19 cellular contexts compared by ENCODE assay signal in the genomic region with DNA sequence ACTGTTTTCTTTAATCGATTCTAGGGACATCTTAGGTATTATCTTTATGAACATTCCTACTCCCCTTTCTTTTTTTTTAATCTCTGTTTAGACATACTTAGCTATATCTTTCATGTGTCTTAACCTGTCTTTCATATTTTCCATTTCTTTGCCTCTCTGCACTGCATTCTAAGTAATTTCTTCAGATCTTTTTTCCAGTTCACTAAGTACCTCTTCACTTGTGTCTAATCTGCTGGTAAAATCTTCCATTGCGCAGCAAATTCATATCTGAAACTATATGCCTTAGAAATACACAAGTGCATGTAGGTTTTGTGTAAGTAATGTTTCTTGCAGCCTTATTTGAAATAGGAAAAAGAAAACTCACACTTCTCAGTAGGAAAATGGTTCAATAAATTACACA.
DNase-seq lines count a peak whose midpoint lies in the region; ATAC-seq, FAIRE-seq and TF ChIP-seq lines count a peak whose summit lies in the region.
"Had no signal": no experiment of that assay in that cellular context is flagged by ENCODE, and none has a peak within 500 bp of the region (broad histone marks: within the 10 kb centered on the region; RNA-seq: fewer than 3 reads in every experiment).

No MANE protein-coding gene starts in this region.

- H3K27ac ChIP-seq in SK-N-SH (ENCODE audit: low read depth in 2 of 2, low read length in 1 of 2): no peak overlapping the region
- H3K27ac ChIP-seq: BLaER1 treated with 17β-estradiol and CSF1 and Interleukin-3, amounts not matched to agents 10 nM and 100 nM; C4-2B had no signal

- H3K9me2 ChIP-seq in SK-N-SH: no peaks in the 10 kb centered on the region

- no peaks in the 10 kb centered on the region for H3K36me3 ChIP-seq in SK-N-SH (replicated peaks in 1 of 2; ENCODE audit: control insufficient read depth in 1 of 2, insufficient read depth in 2 of 2, low read length in 1 of 2)
- H3K36me3 ChIP-seq: BLaER1 treated with 17β-estradiol and CSF1 and Interleukin-3, amounts not matched to agents 10 nM and 100 nM had no signal

- CTCF ChIA-PET in SK-N-SH (lab: Yijun Ruan, JAX): no interaction called here

- H4K20me1 ChIP-seq in SK-N-SH (ENCODE audit: insufficient read depth): no peaks in the 10 kb centered on the region
- H4K20me1 ChIP-seq: BLaER1 treated with 17β-estradiol and CSF1 and Interleukin-3, amounts not matched to agents 10 nM and 100 nM had no signal

- H3F3A ChIP-seq in SK-N-SH (replicated peaks; ENCODE audit: insufficient read depth): no peaks in the 10 kb centered on the region

- no peak for TF ChIP-seq EP300 in SK-N-SH (IDR thresholded peaks at IDR 0.05; ENCODE audit: borderline replicate concordance in 1 of 2, low read depth in 1 of 2, low read length in 1 of 2)

- POLR2A ChIA-PET in SK-N-SH (lab: Yijun Ruan, JAX): no interaction called here

- TF ChIP-seq RAD21 in SK-N-SH (IDR thresholded peaks at IDR 0.05; ENCODE audit: low read length): no peak

- H3K79me2 ChIP-seq in SK-N-SH (ENCODE audit: insufficient read depth): no peaks in the 10 kb centered on the region

- no peak overlapping the region for H3K4me3 ChIP-seq in SK-N-SH (ENCODE audit: low read depth in 2 of 2, low read length in 1 of 2)
- H3K4me3 ChIP-seq: BLaER1 treated with 17β-estradiol and CSF1 and Interleukin-3, amounts not matched to agents 10 nM and 100 nM had no signal

- no peak for TF ChIP-seq CTCF in SK-N-SH (IDR thresholded peaks at IDR 0.05)

- no peak overlapping the region for H3K4me2 ChIP-seq in SK-N-SH
- H3K4me2 ChIP-seq: BLaER1 treated with 17β-estradiol and CSF1 and Interleukin-3, amounts not matched to agents 10 nM and 100 nM had no signal

- H2AFZ ChIP-seq in SK-N-SH (ENCODE audit: low read depth): no peak overlapping the region

- H3K9ac ChIP-seq in SK-N-SH: no peak overlapping the region
- H3K9ac ChIP-seq: BLaER1 treated with 17β-estradiol and CSF1 and Interleukin-3, amounts not matched to agents 10 nM and 100 nM had no signal

- DNase-seq in SK-N-SH (no peak), frontal cortex (ENCODE audit: low spot score in 2 of 2) (no peak), midbrain (lab: John Stamatoyannopoulos, UW) (no peak), NCI-H2171 treated with DMSO at 0.1 percent for 48 hours (lab: John Stamatoyannopoulos, UW) (no peak)
- DNase-seq: 8988T; AML-193; Caco-2; Calu3; CD4-positive, alpha-beta T cell; CD8-positive, alpha-beta T cell; DMS79 treated with DMSO at 0.1 percent for 48 hours; GF-D8 had no signal

- no peaks in the 10 kb centered on the region for H3K27me3 ChIP-seq in SK-N-SH (ENCODE audit: insufficient read depth)
- H3K27me3 ChIP-seq: BLaER1 treated with 17β-estradiol and CSF1 and Interleukin-3, amounts not matched to agents 10 nM and 100 nM had no signal

- WGBS in SK-N-SH (ENCODE audit: low lambda C conversion rate): 24% methylated on average over 2 of the region's 2 CpGs

- no peaks in the 10 kb centered on the region for H3K9me3 ChIP-seq in SK-N-SH
- H3K9me3 ChIP-seq: Caco-2 had no signal

- peak; percentile 17 for FAIRE-seq in frontal cortex (lab: Jason Lieb, UNC)
- FAIRE-seq: D721Med, G401.6, GM12891, GM19239 had no signal

- no peak for ATAC-seq in SK-N-SH treated with all-trans-retinoic acid at 6 μM for 48 hours
- ATAC-seq: CD8-positive, alpha-beta T cell had no signal

- H3K4me1 ChIP-seq in SK-N-SH (ENCODE audit: control insufficient read depth in 1 of 2, insufficient read depth in 2 of 2, low read depth in 1 of 2, low read length in 1 of 2): no peaks in the 10 kb centered on the region

TF ChIP-seq in SK-N-SH treated with all-trans-retinoic acid at 6 μM for 48 hours, 23 proteins besides CTCF, POLR2A, EP300 and RAD21:
- TF ChIP-seq ZFP30 (CRISPR knock-in tag; IDR thresholded peaks at IDR 0.05) (peak; percentile 96), ZC3H10 (CRISPR knock-in tag; IDR thresholded peaks at IDR 0.05) (no peak)

TF ChIP-seq in SK-N-SH, 30 proteins besides CTCF, POLR2A, EP300 and RAD21:
- no peak for TF ChIP-seq MXI1 (IDR thresholded peaks at IDR 0.05; ENCODE audit: low read depth, low read length)
- no peak for TF ChIP-seq CHD2 (IDR thresholded peaks at IDR 0.05; ENCODE audit: low read length, partially characterized antibody)
- no peak for TF ChIP-seq RFX5 (IDR thresholded peaks at IDR 0.05; ENCODE audit: low read length)
